8 cellular contexts compared by ENCODE assay signal in the genomic region with DNA sequence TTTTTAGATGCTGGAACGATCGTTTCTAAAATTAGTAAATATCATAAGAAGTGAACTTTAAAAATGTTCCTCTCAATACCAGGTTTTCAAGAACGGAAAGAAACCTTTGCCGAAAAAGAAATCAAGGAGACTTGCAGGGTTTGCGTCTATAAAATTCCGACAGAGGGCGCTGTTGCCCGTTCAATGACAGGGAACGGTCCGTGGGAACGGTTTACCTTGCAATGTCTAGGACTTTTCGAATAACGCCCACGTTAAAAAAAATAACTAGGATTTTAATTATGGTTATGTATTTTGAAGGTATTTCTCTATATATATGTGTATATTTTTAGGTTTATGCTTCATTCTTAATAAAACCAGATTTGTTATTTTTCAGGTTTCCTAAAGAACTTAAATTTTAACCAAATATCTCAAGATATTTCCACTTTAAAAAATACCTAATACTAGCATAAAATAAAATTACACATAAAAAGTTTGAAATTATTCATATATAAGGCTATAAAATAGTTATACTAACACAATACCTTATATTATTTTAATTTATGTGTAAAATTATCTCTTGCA. TPM values are rescaled to one million over a fixed set of nuclear protein-coding genes. Genes with fewer than 3 reads are reported as not detected.
DNase-seq lines count a peak whose midpoint lies in the region; ATAC-seq, FAIRE-seq and TF ChIP-seq lines count a peak whose summit lies in the region.

No MANE protein-coding gene starts in this region.

- peak overlapping the region; percentile 30 for H3K4me3 Mint-ChIP-seq in glutamatergic neuron (ENCODE audit: unreplicated experiment)

- TF ChIP-seq EP300 in Ishikawa (IDR thresholded peaks at IDR 0.05; ENCODE audit: borderline replicate concordance): no peak

- H3K79me2 ChIP-seq in parathyroid adenoma: no peaks in the 10 kb centered on the region

- peak; percentile 73 for ATAC-seq in GM21737 (IDR thresholded peaks at IDR 0.05; ENCODE audit: unreplicated experiment)

- peak; percentile 51 for DNase-seq in RPMI7951 (ENCODE audit: low read depth)
- DNase-seq in activated naive CD4-positive, alpha-beta T cell treated with anti-CD3 and anti-CD28 coated beads, Interleukin-2, amount 50 U/mL, for 16 hours: peak; percentile 40
- DNase-seq in glutamatergic neuron: peak; percentile 82
- peak in 1 of 2 donors; percentile 19 for DNase-seq in uterus

- peak; percentile 75 for TF ChIP-seq RAD21 in Ishikawa (IDR thresholded peaks at IDR 0.05; ENCODE audit: low read depth)

- H3K4me3 ChIP-seq in parathyroid adenoma (ENCODE audit: low read depth, low read length) (peak overlapping the region; percentile 43), uterus (peak overlapping the region in 1 of 2 donors; percentile 21)

- no peaks in the 10 kb centered on the region for H3K4me1 Mint-ChIP-seq in glutamatergic neuron (ENCODE audit: low read depth, unreplicated experiment)

- peak; percentile 95 for TF ChIP-seq CTCF in glutamatergic neuron (IDR thresholded peaks at IDR 0.05; ENCODE audit: partially characterized antibody, unreplicated experiment)
- peak; percentile 52 for TF ChIP-seq CTCF in parathyroid adenoma (IDR thresholded peaks at IDR 0.05)
- TF ChIP-seq CTCF in uterus (IDR thresholded peaks at IDR 0.05): peak; percentile 35 to 64 (median 50)

- H3K27ac ChIP-seq in parathyroid adenoma (no peak overlapping the region), uterus (no peak overlapping the region)

- FAIRE-seq in G401.6 (lab: Jason Lieb, UNC): peak; percentile 97

- no peak overlapping the region for H2AFZ ChIP-seq in parathyroid adenoma

- H3K9me3 Mint-ChIP-seq in glutamatergic neuron (ENCODE audit: unreplicated experiment): peaks cover 13% of the 10 kb centered on the region

- H3K9me3 ChIP-seq in parathyroid adenoma (ENCODE audit: control insufficient read depth, low read length): no peaks in the 10 kb centered on the region
- H3K9me3 ChIP-seq in uterus: no peaks in the 10 kb centered on the region

- peaks cover 27% of the 10 kb centered on the region for H3K27me3 Mint-ChIP-seq in glutamatergic neuron (ENCODE audit: unreplicated experiment)

- no peak for TF ChIP-seq POLR2A in uterus (IDR thresholded peaks at IDR 0.05)

- no peaks in the 10 kb centered on the region for H3K36me3 ChIP-seq in parathyroid adenoma (ENCODE audit: control insufficient read depth, insufficient read depth, low read length)
- H3K36me3 ChIP-seq in uterus: no peaks in the 10 kb centered on the region

- H3K36me3 Mint-ChIP-seq in glutamatergic neuron (ENCODE audit: unreplicated experiment): no peaks in the 10 kb centered on the region

- no peak overlapping the region for H3K27ac Mint-ChIP-seq in glutamatergic neuron (ENCODE audit: unreplicated experiment)

- intact Hi-C loops in uterus (cut with DNase I; ENCODE audit: low total_unique reads): no loop called here

- H3K27me3 ChIP-seq in parathyroid adenoma (ENCODE audit: control insufficient read depth, insufficient read depth, low read length): peaks cover 4% of the 10 kb centered on the region
- peaks cover 0 to 42% of the 10 kb centered on the region in 2 donors for H3K27me3 ChIP-seq in uterus

- H3K4me1 ChIP-seq in parathyroid adenoma (no peaks in the 10 kb centered on the region), uterus (peaks cover 0 to 7% of the 10 kb centered on the region in 2 donors)

- H3K9ac ChIP-seq in parathyroid adenoma: no peak overlapping the region

- H3K4me2 ChIP-seq in parathyroid adenoma (ENCODE audit: low read length): peak overlapping the region; percentile 43

TF ChIP-seq in Ishikawa, 13 proteins besides CTCF, POLR2A, EP300 and RAD21:
- TF ChIP-seq, protein P1, sequence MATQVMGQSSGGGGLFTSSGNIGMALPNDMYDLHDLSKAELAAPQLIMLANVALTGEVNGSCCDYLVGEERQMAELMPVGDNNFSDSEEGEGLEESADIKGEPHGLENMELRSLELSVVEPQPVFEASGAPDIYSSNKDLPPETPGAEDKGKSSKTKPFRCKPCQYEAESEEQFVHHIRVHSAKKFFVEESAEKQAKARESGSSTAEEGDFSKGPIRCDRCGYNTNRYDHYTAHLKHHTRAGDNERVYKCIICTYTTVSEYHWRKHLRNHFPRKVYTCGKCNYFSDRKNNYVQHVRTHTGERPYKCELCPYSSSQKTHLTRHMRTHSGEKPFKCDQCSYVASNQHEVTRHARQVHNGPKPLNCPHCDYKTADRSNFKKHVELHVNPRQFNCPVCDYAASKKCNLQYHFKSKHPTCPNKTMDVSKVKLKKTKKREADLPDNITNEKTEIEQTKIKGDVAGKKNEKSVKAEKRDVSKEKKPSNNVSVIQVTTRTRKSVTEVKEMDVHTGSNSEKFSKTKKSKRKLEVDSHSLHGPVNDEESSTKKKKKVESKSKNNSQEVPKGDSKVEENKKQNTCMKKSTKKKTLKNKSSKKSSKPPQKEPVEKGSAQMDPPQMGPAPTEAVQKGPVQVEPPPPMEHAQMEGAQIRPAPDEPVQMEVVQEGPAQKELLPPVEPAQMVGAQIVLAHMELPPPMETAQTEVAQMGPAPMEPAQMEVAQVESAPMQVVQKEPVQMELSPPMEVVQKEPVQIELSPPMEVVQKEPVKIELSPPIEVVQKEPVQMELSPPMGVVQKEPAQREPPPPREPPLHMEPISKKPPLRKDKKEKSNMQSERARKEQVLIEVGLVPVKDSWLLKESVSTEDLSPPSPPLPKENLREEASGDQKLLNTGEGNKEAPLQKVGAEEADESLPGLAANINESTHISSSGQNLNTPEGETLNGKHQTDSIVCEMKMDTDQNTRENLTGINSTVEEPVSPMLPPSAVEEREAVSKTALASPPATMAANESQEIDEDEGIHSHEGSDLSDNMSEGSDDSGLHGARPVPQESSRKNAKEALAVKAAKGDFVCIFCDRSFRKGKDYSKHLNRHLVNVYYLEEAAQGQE (IDR thresholded peaks at IDR 0.05; ENCODE audit: low read depth): no peak
- peak; percentile 38; the same call in 1 of the 2 replicates for TF ChIP-seq TEAD4 (IDR thresholded peaks at IDR 0.05)

RNA-seq across cellular contexts. Expression of a gene that starts 2.5 kb away (rescaled TPM):
- total RNA-seq in RPMI7951 (2014; rRNA removed; shearing (Covaris generic)): not detected in 2 replicates
- not detected for total RNA-seq in glutamatergic neuron (ENCODE audit: unreplicated experiment)
- total RNA-seq in uterus: under 1 TPM in 1 of 4 donors, not detected in 3; 0.41 TPM
